12 cellular contexts compared by ENCODE assay signal in genomic region chr3:41608267-41608822, GRCh38.
"Had no signal": no experiment of that assay in that cellular context is flagged by ENCODE, and none has a peak within 500 bp of the region (broad histone marks: within the 10 kb centered on the region; RNA-seq: fewer than 3 reads in every experiment).

No MANE protein-coding gene starts in this region.

- DNase-seq: activated CD4-positive, alpha-beta T cell treated with anti-CD3 and anti-CD28 coated beads, Interleukin-2, amount 10 ng/mL, durations not matched to agents 24 days and 14 days; anterior cingulate cortex; dermis blood vessel endothelial cell; hippocampal formation; kidney glomerular epithelial cell; mesendoderm; testis had no signal

- H3K27me3 Mint-ChIP-seq: activated naive CD8-positive, alpha-beta T cell; stimulated activated naive CD8-positive, alpha-beta T cell treated with anti-CD3 and anti-CD28 coated beads, Interleukin-15, Interleukin-2, amounts not matched to agents 100 ng/mL and 50 ng/mL, for 24 hours had no signal

- ATAC-seq: sciatic nerve had no signal

- H3K9me3 Mint-ChIP-seq: activated CD4-positive, alpha-beta T cell treated with anti-CD3 and anti-CD28 coated beads, Interleukin-2, amount 10 ng/mL, durations not matched to agents 24 days and 14 days; activated T-helper 1 cell treated with anti-CD3 and anti-CD28 coated beads, Interleukin-12 subunit alpha, Interleukin-12 subunit beta, Interleukin-2, Interleukin-4 antibody, amounts not matched to agents 30 ng/mL and 10 ng/mL and 1 ng/mL, durations not matched to agents 14 hours and 24 hours and 36 hours; neural crest cell; stimulated activated naive CD8-positive, alpha-beta T cell treated with anti-CD3 and anti-CD28 coated beads, Interleukin-15, Interleukin-2, amounts not matched to agents 100 ng/mL and 50 ng/mL, for 24 hours had no signal

- H3K4me3 Mint-ChIP-seq: activated CD4-positive, alpha-beta T cell treated with anti-CD3 and anti-CD28 coated beads, Interleukin-2, amount 10 ng/mL, durations not matched to agents 24 days and 14 days; activated naive CD8-positive, alpha-beta T cell; activated T-helper 1 cell treated with anti-CD3 and anti-CD28 coated beads, Interleukin-12 subunit alpha, Interleukin-12 subunit beta, Interleukin-2, Interleukin-4 antibody, amounts not matched to agents 30 ng/mL and 10 ng/mL and 1 ng/mL, durations not matched to agents 14 hours and 24 hours and 36 hours; neural crest cell; stimulated activated naive CD8-positive, alpha-beta T cell treated with anti-CD3 and anti-CD28 coated beads, Interleukin-15, Interleukin-2, amounts not matched to agents 100 ng/mL and 50 ng/mL, for 24 hours had no signal

- H3K27ac Mint-ChIP-seq: activated CD4-positive, alpha-beta T cell treated with anti-CD3 and anti-CD28 coated beads, Interleukin-2, amount 10 ng/mL, durations not matched to agents 24 days and 14 days; activated naive CD8-positive, alpha-beta T cell; activated T-helper 1 cell treated with anti-CD3 and anti-CD28 coated beads, Interleukin-12 subunit alpha, Interleukin-12 subunit beta, Interleukin-2, Interleukin-4 antibody, amounts not matched to agents 30 ng/mL and 10 ng/mL and 1 ng/mL, durations not matched to agents 14 hours and 24 hours and 36 hours; stimulated activated naive CD8-positive, alpha-beta T cell treated with anti-CD3 and anti-CD28 coated beads, Interleukin-15, Interleukin-2, amounts not matched to agents 100 ng/mL and 50 ng/mL, for 24 hours had no signal
